8 cellular contexts compared by ENCODE assay signal in genomic region chr11:61899146-61899841, GRCh38. TPM values are rescaled to one million over a fixed set of nuclear protein-coding genes. Genes with fewer than 3 reads are reported as not detected.
DNase-seq lines count a peak whose midpoint lies in the region; ATAC-seq lines count a peak whose summit lies in the region.

No MANE protein-coding gene starts in this region.

- no peaks in the 10 kb centered on the region for H3K27me3 Mint-ChIP-seq in activated CD4-positive, alpha-beta T cell treated with anti-CD3 and anti-CD28 coated beads for 36 hours

- H3K9me3 Mint-ChIP-seq in activated CD4-positive, alpha-beta T cell treated with anti-CD3 and anti-CD28 coated beads for 36 hours (ENCODE audit: low read depth), result no peaks in the 10 kb centered on the region

- peak overlapping the region; percentile 30 for H3K4me3 Mint-ChIP-seq in activated CD4-positive, alpha-beta T cell treated with anti-CD3 and anti-CD28 coated beads for 36 hours

- H3K4me1 Mint-ChIP-seq in activated CD4-positive, alpha-beta T cell treated with anti-CD3 and anti-CD28 coated beads for 36 hours, result peaks cover 3% of the 10 kb centered on the region

- peak; percentile 30 to 70 for DNase-seq in NCI-H524 (lab: John Stamatoyannopoulos, UW)
- no peak for DNase-seq in NCI-H524 treated with DMSO at 0.1 percent for 48 hours (lab: John Stamatoyannopoulos, UW)
- peak; percentile 73 to 92 for DNase-seq in NCI-H526 (lab: John Stamatoyannopoulos, UW)
- peak; percentile 95 for DNase-seq in activated CD4-positive, alpha-beta T cell treated with anti-CD3 and anti-CD28 coated beads for 36 hours
- DNase-seq in cerebellar cortex (ENCODE audit: low spot score), result peak; percentile 66
- DNase-seq in left lobe of liver (ENCODE audit: low spot score), result peak; percentile 84
- DNase-seq in stimulated activated CD4-positive, alpha-beta T cell treated with anti-CD3 and anti-CD28 coated beads, Interleukin-4, amount 100 ng/mL, for 48 hours (ENCODE audit: low read depth in 2 of 2), result peak; percentile 82 to 97

- intact Hi-C loops in activated CD4-positive, alpha-beta T cell treated with anti-CD3 and anti-CD28 coated beads for 36 hours (cut with DNase I, micrococcal nuclease), result loop anchor here (1.0 to 5.0 kb wide), 7 partner anchors 28 to 183 kb away; partner anchors contain the start of gene FTH1 (in 1 of the 2)

- peak; percentile 79 for ATAC-seq in HG03354 (IDR thresholded peaks at IDR 0.05; ENCODE audit: poor library complexity, severe bottlenecking, unreplicated experiment)
- peak; percentile 94 for ATAC-seq in activated CD4-positive, alpha-beta T cell treated with anti-CD3 and anti-CD28 coated beads for 36 hours
- ATAC-seq in left lobe of liver, result peak; percentile 91

- POLR2A ChIA-PET in activated CD4-positive, alpha-beta T cell treated with anti-CD3 and anti-CD28 coated beads for 36 hours (lab: Charles Lee), result interaction anchor here (0.7 to 2.0 kb wide), 2 partner anchors 106 to 183 kb away, joined by 3 to 7 read pairs; partner anchors contain the start of gene FEN1

- H3K27ac Mint-ChIP-seq in activated CD4-positive, alpha-beta T cell treated with anti-CD3 and anti-CD28 coated beads for 36 hours, result peak overlapping the region; percentile 55

- CTCF ChIA-PET in activated CD4-positive, alpha-beta T cell treated with anti-CD3 and anti-CD28 coated beads for 36 hours (lab: Charles Lee), result interaction anchor here (0.6 to 11.6 kb wide), 41 partner anchors 9 to 239 kb away, joined by 3 to 232 read pairs (median 4); partner anchors contain the start of genes BEST1, FTH1 and INCENP

- no peaks in the 10 kb centered on the region for H3K36me3 Mint-ChIP-seq in activated CD4-positive, alpha-beta T cell treated with anti-CD3 and anti-CD28 coated beads for 36 hours (ENCODE audit: low read depth)

RNA-seq across cellular contexts. Expression of gene FADS3, which starts 7.9 kb away (rescaled TPM):
- total RNA-seq in activated CD4-positive, alpha-beta T cell treated with anti-CD3 and anti-CD28 coated beads for 36 hours, result 10 to 100 TPM in 1 of 2 experiments, 1 to 10 TPM in 1; 7.2 to 10.1 TPM
- total RNA-seq in left lobe of liver, result 15.0 TPM

RNA-seq across cellular contexts. Expression of gene RAB3IL1, which starts 18.1 kb away (rescaled TPM):
- under 1 TPM in 1 of 2 experiments, not detected in 1; 0.09 TPM for total RNA-seq in activated CD4-positive, alpha-beta T cell treated with anti-CD3 and anti-CD28 coated beads for 36 hours
- 4.0 TPM for total RNA-seq in left lobe of liver

RNA-seq across cellular contexts. Expression of gene BEST1, which starts 50.9 kb away (rescaled TPM):
- under 1 TPM; 0.37 to 0.65 TPM for total RNA-seq in activated CD4-positive, alpha-beta T cell treated with anti-CD3 and anti-CD28 coated beads for 36 hours
- total RNA-seq in left lobe of liver, result 0.63 TPM
